Comparison of ENCODE assay signal across 8 cellular contexts in the genomic region with DNA sequence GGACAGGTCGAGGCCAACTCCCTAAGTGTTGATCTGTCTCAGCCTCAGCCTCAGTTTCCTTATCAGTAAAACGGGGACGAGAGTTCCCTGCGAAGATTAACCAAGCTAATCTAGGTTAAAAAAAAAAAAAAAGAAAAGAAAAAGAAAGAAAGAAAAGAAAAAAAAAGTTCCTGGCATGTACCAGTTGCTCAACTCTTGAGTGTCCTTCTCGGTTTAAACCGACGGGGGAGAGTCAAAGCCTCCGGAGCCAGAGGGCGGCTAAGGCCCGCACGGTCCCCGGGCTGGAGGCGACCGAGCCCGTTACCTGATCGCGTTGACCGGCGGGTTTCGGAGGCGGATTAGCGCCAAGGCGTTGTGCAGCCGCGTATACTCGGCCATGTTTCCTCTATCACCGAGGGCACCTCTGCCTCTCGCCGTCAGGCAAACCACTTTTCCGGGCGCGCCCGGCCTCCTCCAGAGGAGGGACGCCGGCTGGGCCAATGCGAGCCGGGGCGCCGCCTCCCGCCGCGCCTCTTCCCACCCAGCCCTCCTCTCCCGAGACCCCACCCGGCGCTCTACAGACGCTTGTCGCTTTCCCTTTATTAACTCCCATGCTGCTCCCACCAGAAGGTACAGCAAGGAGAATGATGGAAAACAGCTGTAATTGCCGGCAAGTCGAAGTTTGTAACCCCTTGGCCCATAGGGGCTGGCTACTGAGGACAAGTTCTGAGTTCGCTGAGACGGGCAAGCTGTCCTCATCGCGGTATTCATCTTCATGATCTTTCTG. TPM values are rescaled to one million over a fixed set of nuclear protein-coding genes. Genes with fewer than 3 reads are reported as not detected.
DNase-seq lines count a peak whose midpoint lies in the region; ATAC-seq and TF ChIP-seq lines count a peak whose summit lies in the region.

EHHADH (minus strand) TSS at position 405 of the 766 bp plus-strand sequence; CDS start at position 378, 27 bp downstream.

- no peak for TF ChIP-seq CTCF in BJ (IDR thresholded peaks at IDR 0.05; ENCODE audit: insufficient read depth, low read depth, low read length)
- no peak for TF ChIP-seq CTCF in retinal pigment epithelial cell (conservative IDR thresholded peaks at IDR 0.05; ENCODE audit: low read depth, low read length)
- no peak for TF ChIP-seq CTCF in vagina (IDR thresholded peaks at IDR 0.05)

- ATAC-seq in GM19455 (IDR thresholded peaks at IDR 0.05; ENCODE audit: unreplicated experiment): peak; percentile 86
- peak; percentile 100 for ATAC-seq in right cardiac atrium

- H3K9me3 ChIP-seq in right cardiac atrium (ENCODE audit: control insufficient read depth, low read length) (no peaks in the 10 kb centered on the region), vagina (no peaks in the 10 kb centered on the region)

- peak within 1 kb of the TSS; percentile 73 for H3K27ac ChIP-seq in right cardiac atrium (ENCODE audit: low read length)
- H3K27ac ChIP-seq in vagina: peak within 1 kb of the TSS; percentile 61

- CTCF ChIA-PET in BJ (lab: Yijun Ruan, JAX): interaction anchor here (0.5 kb wide), 1 partner anchor 208 kb away, joined by 3 read pairs; no protein-coding TSS in a partner anchor

- intact Hi-C loops in right cardiac atrium (cut with DNase I) (no loop called here), vagina (cut with DNase I) (no loop called here)

- H3K4me1 ChIP-seq in right cardiac atrium (ENCODE audit: control insufficient read depth, insufficient read depth, low read length): no peaks in the 10 kb centered on the region
- no peaks in the 10 kb centered on the region for H3K4me1 ChIP-seq in vagina

- POLR2A ChIA-PET in BJ (lab: Charles Lee): interaction anchor here (0.5 to 0.7 kb wide), 5 partner anchors 44 to 1811 kb away, joined by 3 to 16 read pairs (median 8); no protein-coding TSS in a partner anchor

- DNase-seq in BJ (ENCODE audit: low read depth) (no peak), Kasumi-1 (lab: John Stamatoyannopoulos, UW) (peak; percentile 16 to 35), T follicular helper cell (ENCODE audit: low read depth) (peak; percentile 1), amygdala (lab: John Stamatoyannopoulos, UW) (peak in 35 of 56 donors; percentile 1 to 55 (median 19)), right cardiac atrium (peak; percentile 85 to 94 (median 93)), retinal pigment epithelial cell (ENCODE audit: low read depth) (peak; percentile 21), vagina (ENCODE audit: extremely low spot score in 2 of 2) (no peak)

- TF ChIP-seq POLR2A in vagina (IDR thresholded peaks at IDR 0.05): no peak

- H3K27me3 ChIP-seq in BJ (ENCODE audit: control insufficient read depth, insufficient read depth, low read length) (no peaks in the 10 kb centered on the region), right cardiac atrium (ENCODE audit: control insufficient read depth, insufficient read depth) (no peaks in the 10 kb centered on the region), vagina (no peaks in the 10 kb centered on the region)

- WGBS in right cardiac atrium: 5% methylated on average over 53 of the region's 53 CpGs

- peak within 1 kb of the TSS; percentile 74 for H3K4me3 ChIP-seq in BJ (ENCODE audit: low read depth, low read length)
- peak within 1 kb of the TSS; percentile 82 for H3K4me3 ChIP-seq in right cardiac atrium (ENCODE audit: low read length)
- peak within 1 kb of the TSS; percentile 73 for H3K4me3 ChIP-seq in retinal pigment epithelial cell (ENCODE audit: low read length)
- peak within 1 kb of the TSS; percentile 64 to 65 for H3K4me3 ChIP-seq in vagina

- H3K36me3 ChIP-seq in BJ (ENCODE audit: control insufficient read depth, insufficient read depth, low read length): no peaks in the 10 kb centered on the region
- no peaks in the 10 kb centered on the region for H3K36me3 ChIP-seq in vagina

RNA-seq across cellular contexts. Expression of gene EHHADH, which starts in this region (rescaled TPM):
- polyA plus RNA-seq in BJ (2011; rRNA removed) (5.2 and 6.0 TPM in 2 replicates), right cardiac atrium (5.9 TPM)
- polyA minus RNA-seq in BJ (2011; rRNA and poly(A)+ RNA removed): 5.1 and 6.3 TPM in 2 replicates
- total RNA-seq in right cardiac atrium (10 to 100 TPM in 3 of 4 donors, 1 to 10 TPM in 1; 6.6 to 14.4 (median 14.0) TPM), vagina (8.1 TPM)

Comparison
In these comparisons a context has a peak if more than half of its experiments do, and no peak if none do; other contexts are left out.
1. DNase-seq: peak in Kasumi-1 (2 of 2), T follicular helper cell (single experiment), amygdala (35 of 56), right cardiac atrium (3 of 3) and retinal pigment epithelial cell (single experiment); none in BJ (single experiment) and vagina (0 of 2).
2. Peak in every context shown above with its lines, with median percentiles within 50 percentile points of each other: H3K4me3 ChIP-seq.